33 cellular contexts compared by ENCODE assay signal in genomic region chr7:157844611-157845010, GRCh38.
"Had no signal": no experiment of that assay in that cellular context is flagged by ENCODE, and none has a peak within 500 bp of the region (broad histone marks: within the 10 kb centered on the region; RNA-seq: fewer than 3 reads in every experiment).

No MANE protein-coding gene starts in this region.

- H3K27me3 Mint-ChIP-seq: activated B cell treated with CpG ODN at 0.5 μM for 24 hours; activated CD4-positive, alpha-beta memory T cell treated with anti-CD3 and anti-CD28 coated beads, Interleukin-2, amount 10 ng/mL, durations not matched to agents 7 days and 5 days; activated CD8-positive, alpha-beta memory T cell treated with anti-CD3 and anti-CD28 coated beads, Interleukin-2, amount 10 ng/mL, durations not matched to agents 7 days and 5 days; activated naive CD8-positive, alpha-beta T cell had no signal

- H3K9me3 Mint-ChIP-seq: activated B cell treated with CpG ODN at 0.5 μM for 24 hours; activated CD4-positive, alpha-beta memory T cell treated with anti-CD3 and anti-CD28 coated beads, Interleukin-2, amount 10 ng/mL, durations not matched to agents 7 days and 5 days; activated naive CD4-positive, alpha-beta T cell treated with anti-CD3 and anti-CD28 coated beads, Interleukin-2, amount 10 ng/mL, durations not matched to agents 7 days and 5 days; central memory CD8-positive, alpha-beta T cell had no signal

- H3K4me3 ChIP-seq: cardiac muscle cell, PC-9 had no signal

- H3K27ac ChIP-seq: cardiac muscle cell, KMS-11, PC-9, RWPE1, VCaP had no signal

- H3K36me3 ChIP-seq: cardiac muscle cell had no signal

- H3K4me1 Mint-ChIP-seq: activated B cell treated with CpG ODN at 0.5 μM for 24 hours; activated CD4-positive, alpha-beta memory T cell treated with anti-CD3 and anti-CD28 coated beads, Interleukin-2, amount 10 ng/mL, durations not matched to agents 7 days and 5 days; activated CD8-positive, alpha-beta memory T cell treated with anti-CD3 and anti-CD28 coated beads, Interleukin-2, amount 10 ng/mL, durations not matched to agents 7 days and 5 days; activated naive CD4-positive, alpha-beta T cell treated with anti-CD3 and anti-CD28 coated beads, Interleukin-2, amount 10 ng/mL, durations not matched to agents 7 days and 5 days; central memory CD8-positive, alpha-beta T cell had no signal

- H3K4me3 Mint-ChIP-seq: activated B cell treated with CpG ODN at 0.5 μM for 24 hours; activated CD4-positive, alpha-beta memory T cell treated with anti-CD3 and anti-CD28 coated beads, Interleukin-2, amount 10 ng/mL, durations not matched to agents 7 days and 5 days; activated CD8-positive, alpha-beta memory T cell treated with anti-CD3 and anti-CD28 coated beads, Interleukin-2, amount 10 ng/mL, durations not matched to agents 7 days and 5 days; activated naive CD4-positive, alpha-beta T cell treated with anti-CD3 and anti-CD28 coated beads, Interleukin-2, amount 10 ng/mL, durations not matched to agents 7 days and 5 days; activated naive CD8-positive, alpha-beta T cell; central memory CD8-positive, alpha-beta T cell had no signal

- H3K36me3 Mint-ChIP-seq: activated CD8-positive, alpha-beta memory T cell treated with anti-CD3 and anti-CD28 coated beads, Interleukin-2, amount 10 ng/mL, durations not matched to agents 7 days and 5 days; activated naive CD4-positive, alpha-beta T cell treated with anti-CD3 and anti-CD28 coated beads, Interleukin-2, amount 10 ng/mL, durations not matched to agents 7 days and 5 days; activated naive CD8-positive, alpha-beta T cell had no signal

- DNase-seq: activated B cell treated with CpG ODN at 0.5 μM for 24 hours; activated CD4-positive, alpha-beta memory T cell treated with anti-CD3 and anti-CD28 coated beads, Interleukin-2, amount 10 ng/mL, durations not matched to agents 7 days and 5 days; activated CD4-positive, alpha-beta T cell treated with anti-CD3 and anti-CD28 coated beads for 1 hour; activated CD4-positive, alpha-beta T cell treated with anti-CD3 and anti-CD28 coated beads for 48 hours; activated CD8-positive, alpha-beta memory T cell treated with anti-CD3 and anti-CD28 coated beads for 24 hours; activated CD8-positive, alpha-beta memory T cell treated with anti-CD3 and anti-CD28 coated beads, Interleukin-2, amount 10 ng/mL, durations not matched to agents 7 days and 5 days; activated CD8-positive, alpha-beta memory T cell treated with anti-CD3 and anti-CD28 coated beads, Interleukin-2, amount 50 U/mL, for 48 hours; activated effector memory CD4-positive, alpha-beta T cell treated with Interleukin-2 at 50 U/mL for 16 hours; activated naive CD4-positive, alpha-beta T cell treated with anti-CD3 and anti-CD28 coated beads, Interleukin-2, amount 10 ng/mL, durations not matched to agents 7 days and 5 days; activated T-cell treated with anti-CD3 and anti-CD28 coated beads, Interleukin-2, amount 50 U/mL, for 48 hours; amniotic stem cell; MM.1S; MV-4-11; NCI-H1092; NCI-H1436 treated with DMSO at 0.1 percent for 48 hours; NCI-H1694 treated with DMSO at 0.1 percent for 48 hours; NCI-H2029; NCI-H510A; NCI-H526; NCI-H748 treated with DMSO at 0.1 percent for 48 hours; NK-92 treated with Interleukin-12 subunit alpha and Interleukin-12 subunit beta, amount 100 ng/mL, for 24 hours; PC-9; SW 1271; T-helper 1 cell; T-helper 2 cell; T-helper 9 cell had no signal

- H3K27ac Mint-ChIP-seq: activated B cell treated with CpG ODN at 0.5 μM for 24 hours; activated CD4-positive, alpha-beta memory T cell treated with anti-CD3 and anti-CD28 coated beads, Interleukin-2, amount 10 ng/mL, durations not matched to agents 7 days and 5 days; activated CD8-positive, alpha-beta memory T cell treated with anti-CD3 and anti-CD28 coated beads, Interleukin-2, amount 10 ng/mL, durations not matched to agents 7 days and 5 days; activated naive CD4-positive, alpha-beta T cell treated with anti-CD3 and anti-CD28 coated beads, Interleukin-2, amount 10 ng/mL, durations not matched to agents 7 days and 5 days; activated naive CD8-positive, alpha-beta T cell had no signal

- ATAC-seq: activated CD8-positive, alpha-beta memory T cell treated with anti-CD3 and anti-CD28 coated beads, Interleukin-2, amount 10 ng/mL, durations not matched to agents 7 days and 5 days; Right ventricle myocardium inferior had no signal

- H3K27me3 ChIP-seq: cardiac muscle cell had no signal
